13 cellular contexts compared by ENCODE assay signal in genomic region chr11:60059521-60059920, GRCh38. TPM values are rescaled to one million over a fixed set of nuclear protein-coding genes. Genes with fewer than 3 reads are reported as not detected.
DNase-seq lines count a peak whose midpoint lies in the region; ATAC-seq, FAIRE-seq and TF ChIP-seq lines count a peak whose summit lies in the region.
"Not testable (repeated sequence)": the region's sequence is repeated elsewhere in the genome, so short reads cannot be mapped to it uniquely, and the experiment has no call there.
"Had no signal": no experiment of that assay in that cellular context is flagged by ENCODE, and none has a peak within 500 bp of the region (broad histone marks: within the 10 kb centered on the region; RNA-seq: fewer than 3 reads in every experiment).

No MANE protein-coding gene starts in this region.

- H3K4me3 ChIP-seq in HL-60 (replicated peaks; ENCODE audit: insufficient read depth, low read length) (peak overlapping the region; percentile 60), NB4 (ENCODE audit: low read depth, low read length) (peak overlapping the region; percentile 85)
- H3K4me3 ChIP-seq in PC-9; K562; neutrophil (ENCODE audit: low read depth in 1 of 2, low read length in 1 of 2): not testable (repeated sequence)

- not testable (repeated sequence) for TF ChIP-seq EP300 in K562 (IDR thresholded peaks at IDR 0.05; ENCODE audit: low read length)

- peak overlapping the region; percentile 44; the same call in 1 of the 2 replicates for H2AFZ ChIP-seq in PC-9
- not testable (repeated sequence) for H2AFZ ChIP-seq in K562 (ENCODE audit: low read depth, low read length)

- not testable (repeated sequence) for H3F3A ChIP-seq in PC-9 (ENCODE audit: insufficient read depth, low read depth)

- H3K4me2 ChIP-seq in PC-9; K562 (ENCODE audit: insufficient read depth, low read length): not testable (repeated sequence)

- in situ Hi-C loops in K562 (cut with MboI), result not testable (repeated sequence)

- DNase-seq in HL-60 (ENCODE audit: low read depth in 1 of 2, low spot score in 1 of 2); NB4 (ENCODE audit: low read depth); PC-9; K562 (ENCODE audit: extremely low read depth in 1 of 4, low spot score in 3 of 4): not testable (repeated sequence)

- H3K4me1 ChIP-seq in PC-9 (replicated peaks; ENCODE audit: insufficient read depth), result not testable (repeated sequence)
- peaks cover 3 to 35% of the 10 kb centered on the region in 2 experiments; a peak in 4 of 5 replicates for H3K4me1 ChIP-seq in K562 (replicated peaks in 1 of 2; ENCODE audit: control insufficient read depth in 2 of 2, insufficient read depth in 2 of 2, low read length in 2 of 2)
- H3K4me1 ChIP-seq in neutrophil (ENCODE audit: control insufficient read depth in 1 of 2, insufficient read depth in 1 of 2, low read depth in 1 of 2, low read length in 1 of 2), result peaks cover 79 to 96% of the 10 kb centered on the region in 2 experiments

- TF ChIP-seq POLR2A in NB4 (IDR thresholded peaks at IDR 0.05; ENCODE audit: extremely low read depth, insufficient read length); K562 (conservative IDR thresholded peaks at IDR 0.05): not testable (repeated sequence)

- H3K79me2 ChIP-seq in PC-9 (ENCODE audit: low read depth), result not testable (repeated sequence)
- peaks cover 18% of the 10 kb centered on the region; the same call in 2 of the 3 replicates for H3K79me2 ChIP-seq in K562 (ENCODE audit: control insufficient read depth, insufficient read depth, low read length)

- not testable (repeated sequence) for H3K27me3 ChIP-seq in HL-60 (ENCODE audit: insufficient read depth, poor library complexity, severe bottlenecking); K562 (ENCODE audit: control insufficient read depth in 2 of 2, insufficient read depth in 2 of 2, low read length in 2 of 2); neutrophil
- H3K27me3 ChIP-seq in PC-9 (ENCODE audit: insufficient read depth, low read depth), result peaks cover 35% of the 10 kb centered on the region

- not testable (repeated sequence) for H4K20me1 ChIP-seq in PC-9 (ENCODE audit: insufficient read depth); K562 (replicated peaks; ENCODE audit: control insufficient read depth, insufficient read depth, low read length)

- BruUV-seq in PC-9 (replicated peaks; lab: Mats Ljungman, UMichigan); K562 (replicated peaks; lab: Mats Ljungman, UMichigan): not testable (repeated sequence)

- POLR2A ChIA-PET in PC-9 (lab: Charles Lee; ENCODE audit: unreplicated experiment); K562 (lab: Yijun Ruan, JAX): not testable (repeated sequence)

- TF ChIP-seq RAD21 in K562 (CRISPR knock-in tag; conservative IDR thresholded peaks at IDR 0.05 in 1 of 2, IDR thresholded peaks at IDR 0.05 in 1 of 2), result not testable (repeated sequence)

- H3K36me3 ChIP-seq in PC-9 (ENCODE audit: low read depth); K562 (ENCODE audit: control insufficient read depth, insufficient read depth, low read length); neutrophil: not testable (repeated sequence)

- TF ChIP-seq CTCF in HL-60 (IDR thresholded peaks at IDR 0.05; ENCODE audit: insufficient read depth, low read length); NB4 (IDR thresholded peaks at IDR 0.05; ENCODE audit: low read depth, low read length); PC-9 (conservative IDR thresholded peaks at IDR 0.05); K562 (IDR thresholded peaks at IDR 0.05 in 2 of 3, conservative IDR thresholded peaks at IDR 0.05 in 1 of 3; ENCODE audit: insufficient read depth in 2 of 3, low read depth in 1 of 3, low read length in 3 of 3); neutrophil (IDR thresholded peaks at IDR 0.05): not testable (repeated sequence)

- intact Hi-C loops in PC-9 (cut with micrococcal nuclease; ENCODE audit: unreplicated experiment), result not testable (repeated sequence)
- intact Hi-C loops in K562 (cut with micrococcal nuclease), result loop anchor here (5.0 to 10.0 kb wide), 2 partner anchors 63 to 305 kb away; partner anchors contain the start of gene STX3

- peak overlapping the region; percentile 95 for H3K27ac ChIP-seq in HL-60 (replicated peaks)
- not testable (repeated sequence) for H3K27ac ChIP-seq in PC-9; K562 (ENCODE audit: extremely low read depth, low read depth, low read length)
- peak overlapping the region; percentile 53 for H3K27ac ChIP-seq in neutrophil

- CTCF ChIA-PET in PC-9 (lab: Charles Lee); K562 (lab: Yijun Ruan, JAX; ENCODE audit: low intra/inter-chr PET ratio): not testable (repeated sequence)

- not testable (repeated sequence) for H3K9ac ChIP-seq in K562 (ENCODE audit: insufficient read depth in 1 of 2, low read depth in 2 of 2, low read length in 2 of 2)

- 73% methylated on average over 3 of the region's 3 CpGs for WGBS in K562 (ENCODE audit: insufficient coverage, low coverage, missing lambda C conversion rate)

- not testable (repeated sequence) for ATAC-seq in K562

- not testable (repeated sequence) for H3K9me2 ChIP-seq in PC-9 (ENCODE audit: insufficient read depth)

- not testable (repeated sequence) for H3K9me1 ChIP-seq in K562 (ENCODE audit: control insufficient read depth, insufficient read depth, low read length)

- FAIRE-seq in K562 (lab: Jason Lieb, UNC), result not testable (repeated sequence)

- not testable (repeated sequence) for H3K9me3 ChIP-seq in PC-9 (ENCODE audit: insufficient read depth, low read depth); K562 (replicated peaks; ENCODE audit: control insufficient read depth, insufficient read depth, low read depth, low read length); neutrophil

RNA-seq across cellular contexts. Expression of gene MS4A3, which starts 3.1 kb away (rescaled TPM):
- not detected in 2 replicates for total RNA-seq in PC-9 (2021)
- total RNA-seq in K562 (2011; cell fraction: chromatin; rRNA removed; ENCODE audit: low replicate concordance), result 2.4 and 4.7 TPM in 2 replicates
- total RNA-seq in K562 (2011; cell fraction: nucleolus; rRNA removed), result 1.0 and 2.1 TPM in 2 replicates
- 3.4 TPM in 2 replicates for total RNA-seq in K562 (2011; cell fraction: nucleoplasm; rRNA removed)
- total RNA-seq in K562 (2014; rRNA removed), result 26.1 and 31.7 TPM in 2 replicates
- total RNA-seq in K562 (2014; rRNA removed; fragmentation: Illumina TruSeq; extraction: Trizol), result 55.1 and 58.8 TPM in 2 replicates
- total RNA-seq in K562 (2015; rRNA removed; fragmentation: Illumina TruSeq; extraction: Trizol), result 64.8 and 71.8 TPM in 2 replicates
- total RNA-seq in K562 (2021), result 28.7 and 32.8 TPM in 2 replicates
- polyA plus RNA-seq in K562 (2011; rRNA removed), result 3.4 and 102 TPM in 2 replicates
- polyA plus RNA-seq in K562 (2011; cell fraction: cytosol; rRNA removed), result 2.5 and 86.4 TPM in 2 replicates
- polyA plus RNA-seq in K562 (2011; cell fraction: nucleus; rRNA removed), result 1.1 and 47.7 TPM in 2 replicates
- 43.9 and 211 TPM in 2 replicates for polyA plus RNA-seq in K562 (2012)
- 46.3 and 67.5 TPM in 2 replicates for polyA plus RNA-seq in K562 (2014; fragmentation: Illumina TruSeq; extraction: Trizol)
- 10 to 100 TPM; 84.8 to 94.5 TPM for polyA plus RNA-seq in K562 (2014; fragmentation: Nextera tagmentation; extraction: Ambion mirVana)
- 32.8 and 39.2 TPM in 2 replicates for polyA plus RNA-seq in K562 (2014; rRNA removed)
- 3.2 and 89.5 TPM in 2 replicates for polyA minus RNA-seq in K562 (2011; rRNA and poly(A)+ RNA removed)
- polyA minus RNA-seq in K562 (2011; cell fraction: cytosol; rRNA and poly(A)+ RNA removed), result 1.3 and 15.1 TPM in 2 replicates
- polyA minus RNA-seq in K562 (2011; cell fraction: nucleus; rRNA and poly(A)+ RNA removed), result 32.8 TPM in 1 of 2 replicates, not detected in the other
- total RNA-seq: A673; CD4-positive, alpha-beta memory T cell; CD8-positive, alpha-beta memory T cell; Daoy; G401 had no signal
- polyA plus RNA-seq: AG04450; CD4-positive, CD25-positive, alpha-beta regulatory T cell had no signal

RNA-seq across cellular contexts. Expression of gene OOSP2, which starts 19.3 kb away (rescaled TPM):
- total RNA-seq in PC-9 (2021), result not detected in 2 replicates
- total RNA-seq in K562 (2011; cell fraction: chromatin; rRNA removed; ENCODE audit: low replicate concordance), result not detected in 2 replicates
- not detected in 2 replicates for total RNA-seq in K562 (2011; cell fraction: nucleolus; rRNA removed)
- total RNA-seq in K562 (2011; cell fraction: nucleoplasm; rRNA removed), result not detected in 2 replicates
- total RNA-seq in K562 (2014; rRNA removed), result 0.64 TPM in 1 of 2 replicates, not detected in the other
- total RNA-seq in K562 (2014; rRNA removed; fragmentation: Illumina TruSeq; extraction: Trizol), result not detected in 2 replicates
- 0.15 and 0.25 TPM in 2 replicates for total RNA-seq in K562 (2015; rRNA removed; fragmentation: Illumina TruSeq; extraction: Trizol)
- total RNA-seq in K562 (2021), result not detected in 2 replicates
- not detected in 2 replicates for polyA plus RNA-seq in K562 (2011; rRNA removed)
- polyA plus RNA-seq in K562 (2011; cell fraction: cytosol; rRNA removed), result not detected in 2 replicates
- not detected in 2 replicates for polyA plus RNA-seq in K562 (2011; cell fraction: nucleus; rRNA removed)
- polyA plus RNA-seq in K562 (2012), result 0.18 TPM in 2 replicates
- polyA plus RNA-seq in K562 (2014; fragmentation: Illumina TruSeq; extraction: Trizol), result 1.5 TPM in 1 of 2 replicates, not detected in the other
- under 1 TPM; 0.14 to 0.32 TPM for polyA plus RNA-seq in K562 (2014; fragmentation: Nextera tagmentation; extraction: Ambion mirVana)
- polyA plus RNA-seq in K562 (2014; rRNA removed), result 0.05 TPM in 1 of 2 replicates, not detected in the other
- not detected in 2 replicates for polyA minus RNA-seq in K562 (2011; rRNA and poly(A)+ RNA removed)
- polyA minus RNA-seq in K562 (2011; cell fraction: cytosol; rRNA and poly(A)+ RNA removed), result not detected in 2 replicates
- polyA minus RNA-seq in K562 (2011; cell fraction: nucleus; rRNA and poly(A)+ RNA removed), result not detected in 2 replicates
- total RNA-seq: A673; CD4-positive, alpha-beta memory T cell; CD4-positive, CD25-positive, alpha-beta regulatory T cell; CD8-positive, alpha-beta memory T cell; Daoy; G401 had no signal
- polyA plus RNA-seq: AG04450; CD14-positive monocyte; CD4-positive, alpha-beta memory T cell; CD4-positive, CD25-positive, alpha-beta regulatory T cell; CD8-positive, alpha-beta memory T cell had no signal

RNA-seq across cellular contexts. Expression of gene MS4A2, which starts 28.9 kb away (rescaled TPM):
- not detected in 2 replicates for total RNA-seq in PC-9 (2021)
- 0.14 TPM in 1 of 2 replicates, not detected in the other for total RNA-seq in K562 (2011; cell fraction: chromatin; rRNA removed; ENCODE audit: low replicate concordance)
- total RNA-seq in K562 (2011; cell fraction: nucleolus; rRNA removed), result not detected in 2 replicates
- 0.07 TPM in 1 of 2 replicates, not detected in the other for total RNA-seq in K562 (2011; cell fraction: nucleoplasm; rRNA removed)
- 0.50 and 1.3 TPM in 2 replicates for total RNA-seq in K562 (2014; rRNA removed)
- total RNA-seq in K562 (2014; rRNA removed; fragmentation: Illumina TruSeq; extraction: Trizol), result 1.1 and 1.3 TPM in 2 replicates
- total RNA-seq in K562 (2015; rRNA removed; fragmentation: Illumina TruSeq; extraction: Trizol), result 5.4 and 5.7 TPM in 2 replicates
- 0.55 and 1.5 TPM in 2 replicates for total RNA-seq in K562 (2021)
- polyA plus RNA-seq in K562 (2011; rRNA removed), result 0.06 and 0.61 TPM in 2 replicates
- 0.24 TPM in 1 of 2 replicates, not detected in the other for polyA plus RNA-seq in K562 (2011; cell fraction: cytosol; rRNA removed)
- polyA plus RNA-seq in K562 (2011; cell fraction: nucleus; rRNA removed), result 1.0 TPM in 1 of 2 replicates, not detected in the other
- 5.1 and 7.0 TPM in 2 replicates for polyA plus RNA-seq in K562 (2012)
- polyA plus RNA-seq in K562 (2014; fragmentation: Illumina TruSeq; extraction: Trizol), result 1.3 and 2.3 TPM in 2 replicates
- polyA plus RNA-seq in K562 (2014; fragmentation: Nextera tagmentation; extraction: Ambion mirVana), result 1 to 10 TPM in 1 of 2 experiments, under 1 TPM in 1; 0.86 to 1.5 TPM
- 0.77 and 3.1 TPM in 2 replicates for polyA plus RNA-seq in K562 (2014; rRNA removed)
- polyA minus RNA-seq in K562 (2011; rRNA and poly(A)+ RNA removed), result 0.66 TPM in 1 of 2 replicates, not detected in the other
- polyA minus RNA-seq in K562 (2011; cell fraction: cytosol; rRNA and poly(A)+ RNA removed), result not detected in 2 replicates
- 0.78 TPM in 1 of 2 replicates, not detected in the other for polyA minus RNA-seq in K562 (2011; cell fraction: nucleus; rRNA and poly(A)+ RNA removed)
- total RNA-seq: A673; CD4-positive, alpha-beta memory T cell; CD8-positive, alpha-beta memory T cell; Daoy; G401 had no signal
- polyA plus RNA-seq: AG04450; CD4-positive, alpha-beta memory T cell; CD4-positive, CD25-positive, alpha-beta regulatory T cell; CD8-positive, alpha-beta memory T cell had no signal

RNA-seq across cellular contexts. Expression of gene OOSP4B, which starts 42.5 kb away (rescaled TPM):
- not detected in 2 replicates for total RNA-seq in PC-9 (2021)
- not detected in 2 replicates for total RNA-seq in K562 (2011; cell fraction: chromatin; rRNA removed; ENCODE audit: low replicate concordance)
- not detected in 2 replicates for total RNA-seq in K562 (2011; cell fraction: nucleolus; rRNA removed)
- not detected in 2 replicates for total RNA-seq in K562 (2011; cell fraction: nucleoplasm; rRNA removed)
- not detected in 2 replicates for total RNA-seq in K562 (2014; rRNA removed)
- total RNA-seq in K562 (2014; rRNA removed; fragmentation: Illumina TruSeq; extraction: Trizol), result 0.15 TPM in 1 of 2 replicates, not detected in the other
- 0.19 and 0.43 TPM in 2 replicates for total RNA-seq in K562 (2015; rRNA removed; fragmentation: Illumina TruSeq; extraction: Trizol)
- total RNA-seq in K562 (2021), result not detected in 2 replicates
- not detected in 2 replicates for polyA plus RNA-seq in K562 (2011; rRNA removed)
- polyA plus RNA-seq in K562 (2011; cell fraction: cytosol; rRNA removed), result 0.12 TPM in 1 of 2 replicates, not detected in the other
- polyA plus RNA-seq in K562 (2011; cell fraction: nucleus; rRNA removed), result not detected in 2 replicates
- 0.08 and 0.21 TPM in 2 replicates for polyA plus RNA-seq in K562 (2012)
- 0.15 TPM in 1 of 2 replicates, not detected in the other for polyA plus RNA-seq in K562 (2014; fragmentation: Illumina TruSeq; extraction: Trizol)
- polyA plus RNA-seq in K562 (2014; fragmentation: Nextera tagmentation; extraction: Ambion mirVana), result under 1 TPM in 1 of 2 experiments, not detected in 1; 0.10 TPM
- not detected in 2 replicates for polyA plus RNA-seq in K562 (2014; rRNA removed)
- polyA minus RNA-seq in K562 (2011; rRNA and poly(A)+ RNA removed), result not detected in 2 replicates
- not detected in 2 replicates for polyA minus RNA-seq in K562 (2011; cell fraction: cytosol; rRNA and poly(A)+ RNA removed)
- not detected in 2 replicates for polyA minus RNA-seq in K562 (2011; cell fraction: nucleus; rRNA and poly(A)+ RNA removed)
- total RNA-seq: A673; CD4-positive, alpha-beta memory T cell; CD4-positive, CD25-positive, alpha-beta regulatory T cell; CD8-positive, alpha-beta memory T cell; Daoy; G401 had no signal
- polyA plus RNA-seq: AG04450; CD14-positive monocyte; CD4-positive, alpha-beta memory T cell; CD4-positive, CD25-positive, alpha-beta regulatory T cell; CD8-positive, alpha-beta memory T cell had no signal
